25 cellular contexts compared by ENCODE assay signal in genomic region chr16:23498863-23499262, GRCh38. TPM values are rescaled to one million over a fixed set of nuclear protein-coding genes. Genes with fewer than 3 reads are reported as not detected.
DNase-seq lines count a peak whose midpoint lies in the region; ATAC-seq, FAIRE-seq and TF ChIP-seq lines count a peak whose summit lies in the region.
"Had no signal": no experiment of that assay in that cellular context is flagged by ENCODE, and none has a peak within 500 bp of the region (broad histone marks: within the 10 kb centered on the region; RNA-seq: fewer than 3 reads in every experiment).

No MANE protein-coding gene starts in this region.

- no peaks in the 10 kb centered on the region for H3K9me3 Mint-ChIP-seq in activated naive CD8-positive, alpha-beta T cell (ENCODE audit: low read depth)
- no peaks in the 10 kb centered on the region for H3K9me3 Mint-ChIP-seq in activated naive CD8-positive, alpha-beta T cell treated with anti-CD3 and anti-CD28 coated beads, Interleukin-2, amount 50 U/mL, for 24 hours
- no peaks in the 10 kb centered on the region for H3K9me3 Mint-ChIP-seq in brain
- H3K9me3 Mint-ChIP-seq: neural crest cell had no signal

- no peak for FAIRE-seq in kidney (lab: Jason Lieb, UNC)
- FAIRE-seq: A549 had no signal

- H3K27me3 Mint-ChIP-seq in activated naive CD8-positive, alpha-beta T cell, result no peaks in the 10 kb centered on the region
- no peaks in the 10 kb centered on the region for H3K27me3 Mint-ChIP-seq in activated naive CD8-positive, alpha-beta T cell treated with anti-CD3 and anti-CD28 coated beads, Interleukin-2, amount 50 U/mL, for 24 hours
- no peaks in the 10 kb centered on the region for H3K27me3 Mint-ChIP-seq in brain

- H3K4me1 ChIP-seq in kidney (ENCODE audit: control insufficient read depth in 1 of 2, insufficient read depth in 1 of 2, low read depth in 1 of 2, low read length in 2 of 2) (peaks cover 20 to 36% of the 10 kb centered on the region in 2 donors), vagina (peaks cover 74% of the 10 kb centered on the region)
- H3K4me1 ChIP-seq: BE2C had no signal

- H3K4me3 ChIP-seq in kidney (ENCODE audit: low read length in 2 of 2), result no peak overlapping the region
- no peak overlapping the region for H3K4me3 ChIP-seq in vagina
- H3K4me3 ChIP-seq: A549, dorsolateral prefrontal cortex, left lung, tibial artery had no signal

- no peak for TF ChIP-seq POLR2A in vagina (IDR thresholded peaks at IDR 0.05)

- H3K36me3 Mint-ChIP-seq in activated naive CD8-positive, alpha-beta T cell, result no peaks in the 10 kb centered on the region
- H3K36me3 Mint-ChIP-seq in activated naive CD8-positive, alpha-beta T cell treated with anti-CD3 and anti-CD28 coated beads, Interleukin-2, amount 50 U/mL, for 24 hours (ENCODE audit: low read depth), result peaks cover 14% of the 10 kb centered on the region
- peaks cover 29% of the 10 kb centered on the region for H3K36me3 Mint-ChIP-seq in brain

- intact Hi-C loops in kidney (cut with DNase I) (no loop called here), vagina (cut with DNase I) (no loop called here)

- DNase-seq in activated naive CD8-positive, alpha-beta T cell treated with anti-CD3 and anti-CD28 coated beads, Interleukin-2, amount 50 U/mL, for 24 hours, result no peak
- no peak for DNase-seq in kidney
- no peak for DNase-seq in vagina (ENCODE audit: extremely low spot score in 2 of 2)
- no peak for DNase-seq in NCI-H774 (lab: John Stamatoyannopoulos, UW)
- DNase-seq in RPMI8226, result no peak
- DNase-seq in NCI-H82 (lab: John Stamatoyannopoulos, UW), result no peak
- DNase-seq: activated CD4-positive, alpha-beta T cell treated with anti-CD3 and anti-CD28 coated beads for 48 hours; activated effector memory CD4-positive, alpha-beta T cell treated with Interleukin-2 at 50 U/mL for 16 hours; amniotic stem cell; BE2C; central memory CD4-positive, alpha-beta T cell; dorsolateral prefrontal cortex; GOT3; left lung; NCI-H1048; NCI-H187; posterior cingulate gyrus; SHP77; stimulated activated CD4-positive, alpha-beta T cell treated with anti-CD3 and anti-CD28 coated beads, Interleukin-1b, Interleukin-23, amount 100 ng/mL, for 48 hours; stimulated activated naive CD4-positive, alpha-beta T cell treated with Interleukin-2 at 50 U/mL for 16 hours had no signal

- no peak for ATAC-seq in activated naive CD8-positive, alpha-beta T cell treated with anti-CD3 and anti-CD28 coated beads, Interleukin-2, amount 50 U/mL, for 24 hours
- ATAC-seq: A549, left lung had no signal

- no peak overlapping the region for H3K4me3 Mint-ChIP-seq in activated naive CD8-positive, alpha-beta T cell
- no peak overlapping the region for H3K4me3 Mint-ChIP-seq in activated naive CD8-positive, alpha-beta T cell treated with anti-CD3 and anti-CD28 coated beads, Interleukin-2, amount 50 U/mL, for 24 hours
- no peak overlapping the region for H3K4me3 Mint-ChIP-seq in brain
- H3K4me3 Mint-ChIP-seq: neural crest cell had no signal

- H3K36me3 ChIP-seq in kidney (ENCODE audit: control insufficient read depth in 1 of 2, insufficient read depth in 2 of 2, low read length in 2 of 2), result peaks cover 6 to 17% of the 10 kb centered on the region in 2 donors
- peaks cover 0 to 8% of the 10 kb centered on the region in 2 donors for H3K36me3 ChIP-seq in vagina

- TF ChIP-seq CTCF in brain (conservative IDR thresholded peaks at IDR 0.05) (no peak), kidney (IDR thresholded peaks at IDR 0.05; ENCODE audit: borderline replicate concordance, extremely low read depth, insufficient read depth) (no peak), vagina (IDR thresholded peaks at IDR 0.05) (no peak)

- H3K27ac ChIP-seq in kidney (ENCODE audit: low read depth in 2 of 2, low read length in 2 of 2), result peak overlapping the region; percentile 36 to 49
- H3K27ac ChIP-seq in vagina, result peak overlapping the region; percentile 81
- H3K27ac ChIP-seq: A549, dorsolateral prefrontal cortex, left lung, tibial artery had no signal

- peak overlapping the region; percentile 5 for H3K27ac Mint-ChIP-seq in activated naive CD8-positive, alpha-beta T cell
- no peak overlapping the region for H3K27ac Mint-ChIP-seq in activated naive CD8-positive, alpha-beta T cell treated with anti-CD3 and anti-CD28 coated beads, Interleukin-2, amount 50 U/mL, for 24 hours
- H3K27ac Mint-ChIP-seq in brain, result peak overlapping the region in 3 of 5 experiments; percentile 3 to 70 (median 16)

- peak overlapping the region in 1 of 2 donors; percentile 13 for H3K9ac ChIP-seq in kidney (ENCODE audit: low read length in 2 of 2)

- H3K27me3 ChIP-seq in vagina, result no peaks in the 10 kb centered on the region
- H3K27me3 ChIP-seq: BE2C, dorsolateral prefrontal cortex, left lung, tibial artery had no signal

- H3K9me3 ChIP-seq in kidney (ENCODE audit: control insufficient read depth in 1 of 2, low read length in 2 of 2) (no peaks in the 10 kb centered on the region), vagina (no peaks in the 10 kb centered on the region)
- H3K9me3 ChIP-seq: A549, BE2C, left lung, tibial artery had no signal

- H3K4me1 Mint-ChIP-seq in activated naive CD8-positive, alpha-beta T cell (ENCODE audit: low read depth), result peaks cover 37% of the 10 kb centered on the region
- peaks cover 33% of the 10 kb centered on the region for H3K4me1 Mint-ChIP-seq in activated naive CD8-positive, alpha-beta T cell treated with anti-CD3 and anti-CD28 coated beads, Interleukin-2, amount 50 U/mL, for 24 hours
- peaks cover 64% of the 10 kb centered on the region for H3K4me1 Mint-ChIP-seq in brain

RNA-seq across cellular contexts. Expression of gene GGA2, which starts 11.4 kb away (rescaled TPM):
- polyA plus RNA-seq in brain (ENCODE audit: insufficient read depth, low read depth, low replicate concordance) (36.2 TPM), kidney (ENCODE audit: insufficient read depth, low read depth, low replicate concordance) (43.5 TPM)
- total RNA-seq in kidney (79.9 TPM), vagina (39.0 TPM)

RNA-seq across cellular contexts. Expression of gene COG7, which starts 45.9 kb away (rescaled TPM):
- polyA plus RNA-seq in brain (ENCODE audit: insufficient read depth, low read depth, low replicate concordance), result 22.2 TPM
- total RNA-seq in kidney, result 25.2 TPM
- polyA plus RNA-seq in kidney (ENCODE audit: insufficient read depth, low read depth, low replicate concordance), result 27.0 TPM
- 21.4 TPM for total RNA-seq in vagina

RNA-seq across cellular contexts. Expression of gene EARS2, which starts 58.3 kb away (rescaled TPM):
- polyA plus RNA-seq in brain (ENCODE audit: insufficient read depth, low read depth, low replicate concordance) (22.0 TPM), kidney (ENCODE audit: insufficient read depth, low read depth, low replicate concordance) (30.4 TPM)
- total RNA-seq in kidney (21.6 TPM), vagina (46.7 TPM)

RNA-seq across cellular contexts. Expression of gene UBFD1, which starts 58.7 kb away (rescaled TPM):
- polyA plus RNA-seq in brain (ENCODE audit: insufficient read depth, low read depth, low replicate concordance) (37.8 TPM), kidney (ENCODE audit: insufficient read depth, low read depth, low replicate concordance) (20.8 TPM)
- total RNA-seq in kidney (52.8 TPM), vagina (57.2 TPM)
